2 cellular contexts compared by ENCODE assay signal in the genomic region with DNA sequence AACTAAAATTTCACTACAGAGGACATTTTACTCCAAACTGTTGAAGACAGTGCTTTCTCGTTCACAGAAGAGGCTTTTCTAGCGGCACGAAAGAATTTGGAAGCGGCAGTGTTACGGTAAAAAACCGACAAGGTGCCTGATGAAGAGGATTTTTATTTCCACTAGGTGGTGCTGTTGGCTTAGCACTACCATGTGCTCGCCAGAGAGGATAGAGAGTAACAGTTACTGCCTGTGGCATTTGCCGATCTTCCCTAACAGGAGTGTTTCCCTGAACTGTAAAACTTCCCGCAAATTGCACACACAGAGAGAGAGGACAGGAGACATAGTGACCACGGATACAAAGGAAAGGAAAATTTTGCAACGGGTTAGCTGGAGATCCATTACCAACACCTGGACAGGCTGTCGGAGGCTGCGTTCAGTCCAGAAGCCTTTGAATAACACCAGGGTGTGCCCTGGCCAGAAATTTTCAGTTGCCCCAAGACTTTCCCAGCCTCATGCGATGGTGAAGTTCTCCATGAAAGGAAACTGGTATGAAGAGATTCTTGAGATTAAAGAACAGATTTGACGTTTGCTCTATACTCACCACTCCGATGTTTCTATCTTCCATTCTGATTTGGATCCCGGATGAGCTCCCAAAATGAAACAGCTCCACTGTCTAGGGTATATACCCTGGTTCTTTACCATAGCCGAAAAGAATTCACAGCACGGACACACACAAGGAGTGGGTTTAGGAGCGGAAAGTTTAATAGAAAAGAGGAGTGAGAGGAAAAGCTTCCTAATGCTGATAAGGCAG.
TF ChIP-seq lines count a peak whose summit lies in the region.

No MANE protein-coding gene starts in this region.

TF ChIP-seq in GM12891, 5 proteins besides CTCF, POLR2A, EP300 and RAD21:
- TF ChIP-seq SPI1 (IDR thresholded peaks at IDR 0.05; ENCODE audit: low read depth, low read length) = no peak
- TF ChIP-seq TAF1 (IDR thresholded peaks at IDR 0.05; ENCODE audit: low read depth, low read length) = no peak
- no peak for TF ChIP-seq POU2F2 (IDR thresholded peaks at IDR 0.05; ENCODE audit: low read depth, low read length)

TF ChIP-seq in GM12878, 131 proteins besides CTCF, POLR2A, EP300 and RAD21:
- TF ChIP-seq, protein P1, sequence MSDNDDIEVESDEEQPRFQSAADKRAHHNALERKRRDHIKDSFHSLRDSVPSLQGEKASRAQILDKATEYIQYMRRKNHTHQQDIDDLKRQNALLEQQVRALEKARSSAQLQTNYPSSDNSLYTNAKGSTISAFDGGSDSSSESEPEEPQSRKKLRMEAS (IDR thresholded peaks at IDR 0.05; ENCODE audit: low read depth, low read length) = no peak
- peak; percentile 57; the same call in 1 of the 2 replicates for TF ChIP-seq SMC3 (IDR thresholded peaks at IDR 0.05; ENCODE audit: borderline replicate concordance, low read length)
- TF ChIP-seq, protein P2, sequence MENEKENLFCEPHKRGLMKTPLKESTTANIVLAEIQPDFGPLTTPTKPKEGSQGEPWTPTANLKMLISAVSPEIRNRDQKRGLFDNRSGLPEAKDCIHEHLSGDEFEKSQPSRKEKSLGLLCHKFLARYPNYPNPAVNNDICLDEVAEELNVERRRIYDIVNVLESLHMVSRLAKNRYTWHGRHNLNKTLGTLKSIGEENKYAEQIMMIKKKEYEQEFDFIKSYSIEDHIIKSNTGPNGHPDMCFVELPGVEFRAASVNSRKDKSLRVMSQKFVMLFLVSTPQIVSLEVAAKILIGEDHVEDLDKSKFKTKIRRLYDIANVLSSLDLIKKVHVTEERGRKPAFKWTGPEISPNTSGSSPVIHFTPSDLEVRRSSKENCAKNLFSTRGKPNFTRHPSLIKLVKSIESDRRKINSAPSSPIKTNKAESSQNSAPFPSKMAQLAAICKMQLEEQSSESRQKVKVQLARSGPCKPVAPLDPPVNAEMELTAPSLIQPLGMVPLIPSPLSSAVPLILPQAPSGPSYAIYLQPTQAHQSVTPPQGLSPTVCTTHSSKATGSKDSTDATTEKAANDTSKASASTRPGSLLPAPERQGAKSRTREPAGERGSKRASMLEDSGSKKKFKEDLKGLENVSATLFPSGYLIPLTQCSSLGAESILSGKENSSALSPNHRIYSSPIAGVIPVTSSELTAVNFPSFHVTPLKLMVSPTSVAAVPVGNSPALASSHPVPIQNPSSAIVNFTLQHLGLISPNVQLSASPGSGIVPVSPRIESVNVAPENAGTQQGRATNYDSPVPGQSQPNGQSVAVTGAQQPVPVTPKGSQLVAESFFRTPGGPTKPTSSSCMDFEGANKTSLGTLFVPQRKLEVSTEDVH (IDR thresholded peaks at IDR 0.05; ENCODE audit: low read depth, partially characterized antibody) = no peak
- peak; percentile 80; the same call in 1 of the 2 replicates for TF ChIP-seq ZBTB33 (IDR thresholded peaks at IDR 0.05)
- TF ChIP-seq CBX3 (IDR thresholded peaks at IDR 0.05; ENCODE audit: borderline replicate concordance, low read depth) = no peak
